8 cellular contexts compared by ENCODE assay signal in the genomic region with DNA sequence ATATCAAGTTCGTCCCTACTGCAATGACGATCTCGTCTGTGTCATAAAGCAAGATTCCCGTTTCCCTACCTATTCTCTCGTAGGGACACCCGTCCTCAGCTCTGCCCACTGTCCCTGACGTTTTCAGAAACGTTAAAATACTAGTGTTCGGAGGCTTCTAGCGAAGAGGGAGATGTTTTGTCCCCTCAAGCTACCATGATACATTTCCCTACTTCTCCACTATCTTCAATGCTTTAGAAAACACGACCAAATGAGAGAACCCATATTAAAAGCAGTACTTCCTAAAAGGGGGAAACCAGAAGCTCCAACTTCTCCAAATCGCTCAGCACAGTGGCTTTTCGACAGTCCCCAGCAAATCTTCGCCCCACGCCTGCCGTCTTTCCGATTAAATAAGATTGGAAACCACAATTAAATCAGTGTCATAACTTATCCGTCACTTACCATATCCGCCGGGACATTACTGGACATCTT. TPM values are rescaled to one million over a fixed set of nuclear protein-coding genes. Genes with fewer than 3 reads are reported as not detected.
A peak's percentile ranks its signal among the peaks of the same experiment; 100 is the strongest.
DNase-seq lines count a peak whose midpoint lies in the region; ATAC-seq and TF ChIP-seq lines count a peak whose summit lies in the region.

No MANE protein-coding gene starts in this region.

- peak overlapping the region; percentile 75 for H3K4me3 ChIP-seq in BJ (ENCODE audit: low read depth, low read length)
- H3K4me3 ChIP-seq in HFF-Myc (replicated peaks; ENCODE audit: low read depth, low read length) = peak overlapping the region; percentile 79
- peak overlapping the region; percentile 52 to 88 for H3K4me3 ChIP-seq in left lung

- H3K36me3 ChIP-seq in BJ (ENCODE audit: control insufficient read depth, insufficient read depth, low read length) (no peaks in the 10 kb centered on the region), left lung (no peaks in the 10 kb centered on the region)

- H3K27me3 ChIP-seq in BJ (ENCODE audit: control insufficient read depth, insufficient read depth, low read length) = no peaks in the 10 kb centered on the region
- no peaks in the 10 kb centered on the region for H3K27me3 ChIP-seq in left lung

- no peaks in the 10 kb centered on the region for H3K9me3 ChIP-seq in left lung

- peak; percentile 5 for ATAC-seq in left lung

- POLR2A ChIA-PET in BJ (lab: Charles Lee) = interaction anchor here (0.6 to 1.2 kb wide), 4 partner anchors 10 to 284 kb away, joined by 3 to 5 read pairs (median 4); no protein-coding TSS in a partner anchor

- DNase-seq in BJ (ENCODE audit: low read depth) (no peak), HFF-Myc (ENCODE audit: extremely low read depth, low read depth) (no peak), SK-N-DZ (ENCODE audit: low spot score) (peak; percentile 51), caudate nucleus (lab: John Stamatoyannopoulos, UW) (peak in 19 of 61 donors; percentile 20 to 71 (median 37)), left lung (no peak), NCI-H2029 treated with DMSO at 0.1 percent for 48 hours (lab: John Stamatoyannopoulos, UW) (no peak)
- DNase-seq in stimulated activated naive CD4-positive, alpha-beta T cell treated with Interleukin-2 at 50 U/mL for 16 hours (lab: John Stamatoyannopoulos, UW) = peak; percentile 17
- no peak for DNase-seq in activated CD4-positive, CD25-positive, alpha-beta regulatory T cell (lab: John Stamatoyannopoulos, UW)

- CTCF ChIA-PET in BJ (lab: Yijun Ruan, JAX) = interaction anchor here (1.0 to 7.3 kb wide), 3 partner anchors 75 to 265 kb away, joined by 3 to 37 read pairs (median 31); no protein-coding TSS in a partner anchor

- no peak for TF ChIP-seq CTCF in BJ (IDR thresholded peaks at IDR 0.05; ENCODE audit: insufficient read depth, low read depth, low read length)
- TF ChIP-seq CTCF in HFF-Myc (IDR thresholded peaks at IDR 0.05; ENCODE audit: low read depth, low read length, missing control alignments) = no peak
- TF ChIP-seq CTCF in left lung (IDR thresholded peaks at IDR 0.05) = no peak

- intact Hi-C loops in left lung (cut with DNase I) = loop anchor here in 1 of 2 donors (5.0 kb wide), 1 partner anchor 263 kb away; no protein-coding TSS in a partner anchor

- peaks cover 15 to 36% of the 10 kb centered on the region in 2 donors for H3K4me1 ChIP-seq in left lung

- peak overlapping the region; percentile 96 for H3K27ac ChIP-seq in caudate nucleus (ENCODE audit: low read depth, low read length)
- peak overlapping the region; percentile 96 to 99 for H3K27ac ChIP-seq in left lung

RNA-seq across cellular contexts. Expression of a gene that starts 1.3 kb away (rescaled TPM):
- polyA plus RNA-seq in BJ (2011; rRNA removed) = 18.0 and 33.0 TPM in 2 replicates
- polyA minus RNA-seq in BJ (2011; rRNA and poly(A)+ RNA removed) = 12.4 and 16.7 TPM in 2 replicates
- 8.7 and 11.0 TPM in 2 replicates for polyA plus RNA-seq in SK-N-DZ (2014; cell fraction: cytosol; rRNA removed)
- polyA plus RNA-seq in SK-N-DZ (2014; cell fraction: nucleus; rRNA removed) = 6.1 and 7.5 TPM in 2 replicates
- total RNA-seq in left lung = 10 to 100 TPM; 37.2 to 43.3 TPM

Comparison
In these comparisons a context has a peak if more than half of its experiments do, and no peak if none do; other contexts are left out.
1. DNase-seq: peak in SK-N-DZ (single experiment) and stimulated activated naive CD4-positive, alpha-beta T cell treated with Interleukin-2 at 50 U/mL for 16 hours (single experiment); none in BJ (single experiment), HFF-Myc (single experiment), left lung (0 of 2), activated CD4-positive, CD25-positive, alpha-beta regulatory T cell (0 of 4) and NCI-H2029 treated with DMSO at 0.1 percent for 48 hours (single experiment).
2. Peak in every context shown above with its lines, with median percentiles within 50 percentile points of each other: H3K4me3 ChIP-seq.